ENCODE assay signal across 17 cellular contexts in the genomic region with DNA sequence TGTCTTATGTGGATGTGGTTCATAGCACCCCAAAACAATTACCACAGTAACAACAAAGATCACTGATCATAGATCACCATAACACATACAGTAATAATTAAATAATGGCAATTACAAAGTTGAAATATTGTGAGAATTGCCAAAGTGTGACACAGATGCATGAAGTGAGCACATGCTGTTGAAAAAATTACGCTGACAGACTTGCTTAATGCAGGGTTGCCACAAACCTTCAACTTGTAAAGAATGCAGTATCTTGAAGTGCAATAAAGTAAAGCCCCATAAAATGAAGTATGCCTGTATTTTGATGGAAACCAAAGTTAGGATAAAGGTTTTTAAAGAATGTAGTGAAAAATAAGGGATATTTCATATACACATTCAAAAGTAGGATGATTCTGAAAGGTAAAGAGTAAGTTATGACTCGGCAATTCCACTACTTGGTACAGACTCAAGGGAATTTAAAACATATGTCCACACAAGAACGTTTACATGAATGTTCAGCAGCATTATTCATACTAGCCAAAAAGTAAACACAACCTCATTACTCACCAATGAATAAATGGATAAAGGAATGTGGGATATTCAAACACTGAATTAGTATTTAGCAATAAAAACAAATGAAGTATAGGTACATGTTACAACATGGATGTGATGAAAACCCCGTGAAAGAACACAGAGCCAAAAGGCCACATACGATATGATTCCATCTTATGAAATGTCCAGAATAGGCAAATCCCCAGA.
DNase-seq lines count a peak whose midpoint lies in the region; ATAC-seq and TF ChIP-seq lines count a peak whose summit lies in the region.
"Had no signal": no experiment of that assay in that cellular context is flagged by ENCODE, and none has a peak within 500 bp of the region (broad histone marks: within the 10 kb centered on the region; RNA-seq: fewer than 3 reads in every experiment).

No MANE protein-coding gene starts in this region.

- peaks cover 5% of the 10 kb centered on the region for H3K4me1 ChIP-seq in fibroblast of lung (ENCODE audit: control insufficient read depth, extremely low read depth, insufficient read depth, low read length)
- no peaks in the 10 kb centered on the region for H3K4me1 ChIP-seq in smooth muscle cell (ENCODE audit: low read depth)
- H3K4me1 ChIP-seq: neural progenitor cell, thyroid gland had no signal

- H3K36me3 ChIP-seq in fibroblast of lung (ENCODE audit: control insufficient read depth, insufficient read depth, low read length) (no peaks in the 10 kb centered on the region), smooth muscle cell (ENCODE audit: low read depth) (no peaks in the 10 kb centered on the region), H7 (replicated peaks; ENCODE audit: control insufficient read depth, insufficient read depth, low read length) (no peaks in the 10 kb centered on the region)
- H3K36me3 ChIP-seq: neural progenitor cell, thyroid gland had no signal

- 46% methylated on average over 5 of the region's 5 CpGs for WGBS in smooth muscle cell (ENCODE audit: low lambda C conversion rate)

- H4K20me1 ChIP-seq in fibroblast of lung (ENCODE audit: control insufficient read depth, extremely low read depth, insufficient read depth, low read length) = no peaks in the 10 kb centered on the region
- no peaks in the 10 kb centered on the region for H4K20me1 ChIP-seq in smooth muscle cell (ENCODE audit: low read depth)

- H3K9ac ChIP-seq in fibroblast of lung (ENCODE audit: insufficient read depth, low read length) (no peak overlapping the region), smooth muscle cell (ENCODE audit: low read depth) (no peak overlapping the region)
- H3K9ac ChIP-seq: neural progenitor cell had no signal

- no peak overlapping the region for H3K4me3 ChIP-seq in fibroblast of lung (replicated peaks in 1 of 4; ENCODE audit: control extremely low read depth in 1 of 4, insufficient read depth in 1 of 4, low read depth in 3 of 4, low read length in 4 of 4)
- H3K4me3 ChIP-seq in smooth muscle cell = no peak overlapping the region
- H3K4me3 ChIP-seq in H7 (ENCODE audit: insufficient read depth, low read depth, low read length) = no peak overlapping the region
- H3K4me3 ChIP-seq: GM12878, neural progenitor cell, thyroid gland had no signal

- no peak for TF ChIP-seq CTCF in fibroblast of lung (conservative IDR thresholded peaks at IDR 0.05 in 1 of 2, IDR thresholded peaks at IDR 0.05 in 1 of 2; ENCODE audit: low read depth in 1 of 2, low read length in 2 of 2)
- no peak for TF ChIP-seq CTCF in smooth muscle cell (IDR thresholded peaks at IDR 0.05; ENCODE audit: borderline replicate concordance, insufficient read depth, poor library complexity, severe bottlenecking)

- peaks cover 9% of the 10 kb centered on the region for H3F3A ChIP-seq in smooth muscle cell (ENCODE audit: low read depth)

- peak overlapping the region; percentile 56 for H3K4me2 ChIP-seq in fibroblast of lung (ENCODE audit: extremely low read depth, insufficient read depth, low read length)
- H3K4me2 ChIP-seq in smooth muscle cell = peak overlapping the region; percentile 48
- H3K4me2 ChIP-seq: neural progenitor cell had no signal

- H3K79me2 ChIP-seq in fibroblast of lung (ENCODE audit: control insufficient read depth, insufficient read depth, low read length) (peaks cover 2% of the 10 kb centered on the region), smooth muscle cell (ENCODE audit: low read depth) (no peaks in the 10 kb centered on the region)

- H3K27me3 ChIP-seq in fibroblast of lung (ENCODE audit: control insufficient read depth, insufficient read depth, low read length) (no peaks in the 10 kb centered on the region), smooth muscle cell (ENCODE audit: low read depth) (no peaks in the 10 kb centered on the region), H7 (ENCODE audit: control insufficient read depth, insufficient read depth, low read length) (no peaks in the 10 kb centered on the region)
- H3K27me3 ChIP-seq: neural progenitor cell, thyroid gland had no signal

- peak; percentile 31 for DNase-seq in DMS53 (lab: John Stamatoyannopoulos, UW)
- DNase-seq in DMS53 treated with DMSO at 0.1 percent for 48 hours (lab: John Stamatoyannopoulos, UW; ENCODE audit: unreplicated experiment) = no peak
- DNase-seq in fibroblast of lung (ENCODE audit: low read depth in 2 of 2) = peak; percentile 90 to 94
- DNase-seq in smooth muscle cell (lab: John Stamatoyannopoulos, UW; ENCODE audit: unreplicated experiment) = no peak
- no peak for DNase-seq in H7
- DNase-seq in cerebellar nuclear complex (lab: John Stamatoyannopoulos, UW) = no peak
- DNase-seq: activated T-cell treated with anti-CD3 and anti-CD28 coated beads, Interleukin-2, amount 50 U/mL, for 72 hours; anterior cingulate cortex; effector memory CD4-positive, alpha-beta T cell; hippocampal formation; stimulated activated CD4-positive, alpha-beta T cell treated with anti-CD3 and anti-CD28 coated beads, Interleukin-12 subunit alpha, Interleukin-12 subunit beta, amount 100 ng/mL, for 4 hours; thyroid gland had no signal

- no peaks in the 10 kb centered on the region for H3K9me3 ChIP-seq in fibroblast of lung (ENCODE audit: control insufficient read depth, insufficient read depth, low read depth, low read length)
- no peaks in the 10 kb centered on the region for H3K9me3 ChIP-seq in smooth muscle cell (replicated peaks; ENCODE audit: low read depth)
- H3K9me3 ChIP-seq: thyroid gland had no signal

- ATAC-seq in SK-N-SH treated with all-trans-retinoic acid at 6 μM for 48 hours (peak; percentile 81), GM21360 (IDR thresholded peaks at IDR 0.05; ENCODE audit: unreplicated experiment) (no peak)
- ATAC-seq: activated T-cell treated with anti-CD3 and anti-CD28 coated beads, Interleukin-2, amount 50 U/mL, for 72 hours; GM12878 had no signal

- H2AFZ ChIP-seq in fibroblast of lung (ENCODE audit: low read length) (no peak overlapping the region), smooth muscle cell (ENCODE audit: low read depth) (no peak overlapping the region)
- H2AFZ ChIP-seq: neural progenitor cell had no signal

- peak overlapping the region; percentile 76 for H3K27ac ChIP-seq in fibroblast of lung (ENCODE audit: insufficient read depth, low read length)
- peak overlapping the region; percentile 58 for H3K27ac ChIP-seq in smooth muscle cell (ENCODE audit: low read depth)
- H3K27ac ChIP-seq: 22Rv1, neural progenitor cell, thyroid gland had no signal

TF ChIP-seq in SK-N-SH treated with all-trans-retinoic acid at 6 μM for 48 hours, 23 proteins besides CTCF, POLR2A, EP300 and RAD21:
- TF ChIP-seq PPARA (CRISPR knock-in tag; IDR thresholded peaks at IDR 0.05; ENCODE audit: borderline replicate concordance) = no peak
- no peak for TF ChIP-seq ESRRG (CRISPR knock-in tag; IDR thresholded peaks at IDR 0.05)

Comparison
In these comparisons a context has a peak if more than half of its experiments do, and no peak if none do; other contexts are left out.
1. DNase-seq: peak in DMS53 (single experiment) and fibroblast of lung (2 of 2); none in DMS53 treated with DMSO at 0.1 percent for 48 hours (single experiment), smooth muscle cell (single experiment), H7 (single experiment) and cerebellar nuclear complex (0 of 2).